ENCODE assay signal across 23 cellular contexts in genomic region chr6:28209753-28210535, GRCh38. TPM values are rescaled to one million over a fixed set of nuclear protein-coding genes. Genes with fewer than 3 reads are reported as not detected.
A peak's percentile ranks its signal among the peaks of the same experiment; 100 is the strongest.
DNase-seq lines count a peak whose midpoint lies in the region; ATAC-seq, FAIRE-seq and TF ChIP-seq lines count a peak whose summit lies in the region.
"Had no signal": no experiment of that assay in that cellular context is flagged by ENCODE, and none has a peak within 500 bp of the region (broad histone marks: within the 10 kb centered on the region; RNA-seq: fewer than 3 reads in every experiment).

No MANE protein-coding gene starts in this region.

- dilution Hi-C loops in keratinocyte (cut with MboI; ENCODE audit: extremely low pct_ligation_motif_present, low sequenced_read_pairs): no loop called here

- no peaks in the 10 kb centered on the region for H4K20me1 ChIP-seq in keratinocyte (ENCODE audit: control insufficient read depth, extremely low read depth, insufficient read depth, low read length)

- no peaks in the 10 kb centered on the region for H3K9me1 ChIP-seq in keratinocyte (ENCODE audit: control insufficient read depth, extremely low read depth, insufficient read depth, low read length)

- H3K27ac ChIP-seq in keratinocyte (ENCODE audit: control insufficient read depth, insufficient read depth, low read length): no peak overlapping the region
- H3K27ac ChIP-seq: transverse colon had no signal

- no peaks in the 10 kb centered on the region for H3K36me3 ChIP-seq in keratinocyte (ENCODE audit: control insufficient read depth in 2 of 2, extremely low read depth in 1 of 2, insufficient read depth in 2 of 2, low read length in 2 of 2)
- H3K36me3 ChIP-seq: BE2C, transverse colon had no signal

- no peaks in the 10 kb centered on the region for H3K79me2 ChIP-seq in keratinocyte (ENCODE audit: control insufficient read depth, insufficient read depth, low read length)

- no peak overlapping the region for H3K9ac ChIP-seq in keratinocyte (ENCODE audit: control insufficient read depth, extremely low read depth, insufficient read depth, low read length)

- FAIRE-seq in GM12891 (lab: Jason Lieb, UNC) (no peak), keratinocyte (lab: Jason Lieb, UNC) (peak; percentile 29)
- FAIRE-seq: endometrium, frontal cortex had no signal

- no peak for ATAC-seq in HG03280 (IDR thresholded peaks at IDR 0.05; ENCODE audit: unreplicated experiment)
- ATAC-seq: activated CD4-positive, alpha-beta T cell treated with anti-CD3 and anti-CD28 coated beads for 36 hours; left colon; SK-N-SH treated with all-trans-retinoic acid at 6 μM for 48 hours; stimulated activated memory B cell treated with anti-CD40 and anti-IgM and Interleukin-4, amounts not matched to agents 10 μg/mL and 1 μg/mL and 100 μg/mL, for 72 hours had no signal

- H3K9me3 ChIP-seq in keratinocyte (ENCODE audit: control insufficient read depth, low read depth, low read length): no peaks in the 10 kb centered on the region
- H3K9me3 ChIP-seq: BE2C, transverse colon had no signal

- DNase-seq in GM12891 (ENCODE audit: insufficient read length, low spot score): no peak
- peak; percentile 57 for DNase-seq in KBM-7
- peak; percentile 36 for DNase-seq in SKM-1 treated with dmso at 0.1 percent for 144 hours (lab: John Stamatoyannopoulos, UW; ENCODE audit: unreplicated experiment)
- DNase-seq in keratinocyte (ENCODE audit: low read depth, low spot score): no peak
- DNase-seq in islet precursor cell: no peak
- DNase-seq in HuH-7.5 (ENCODE audit: low spot score): no peak
- DNase-seq: activated CD4-positive, alpha-beta T cell treated with anti-CD3 and anti-CD28 coated beads for 36 hours; activated T-cell treated with anti-CD3 and anti-CD28 coated beads for 4 hours; amniotic stem cell; BE2C; CD8-positive, alpha-beta memory T cell; DMS53; left colon; NCI-H2029; NCI-H526; nephron progenitor cell; T-helper 2 cell; transverse colon had no signal

- peaks cover 19% of the 10 kb centered on the region for H3K4me1 ChIP-seq in keratinocyte (ENCODE audit: control insufficient read depth, extremely low read depth, insufficient read depth, low read length)
- H3K4me1 ChIP-seq: BE2C had no signal

- no peak for TF ChIP-seq POLR2A in GM12891 (IDR thresholded peaks at IDR 0.05; ENCODE audit: low read depth, low read length)

- TF ChIP-seq CTCF in keratinocyte (optimal IDR thresholded peaks at IDR 0.05 in 1 of 3, IDR thresholded peaks at IDR 0.05 in 1 of 3, conservative IDR thresholded peaks at IDR 0.05 in 1 of 3; ENCODE audit: extremely low read depth in 1 of 3, insufficient read depth in 2 of 3, low read length in 3 of 3): no peak

- peak overlapping the region; percentile 13 for H2AFZ ChIP-seq in keratinocyte (ENCODE audit: control insufficient read depth, low read length)

- in situ Hi-C loops in KBM-7 (cut with MboI; ENCODE audit: low pct_unique_long_range_greater_than_20kb, low sequenced_read_pairs): no loop called here

- peak overlapping the region; percentile 12 for H3K4me2 ChIP-seq in keratinocyte (ENCODE audit: control insufficient read depth, extremely low read depth, insufficient read depth, low read depth, low read length)

- no peak overlapping the region for H3K4me3 ChIP-seq in keratinocyte (ENCODE audit: control insufficient read depth in 2 of 3, extremely low read depth in 1 of 3, insufficient read depth in 2 of 3, low read depth in 1 of 3, low read length in 3 of 3)
- H3K4me3 ChIP-seq: transverse colon had no signal

- peaks cover 20% of the 10 kb centered on the region for H3K27me3 ChIP-seq in keratinocyte (ENCODE audit: control insufficient read depth, extremely low read depth, insufficient read depth, low read length)

TF ChIP-seq in GM12891, 5 proteins besides CTCF, POLR2A, EP300 and RAD21:
- TF ChIP-seq POU2F2 (IDR thresholded peaks at IDR 0.05; ENCODE audit: low read depth, low read length) (no peak), SPI1 (IDR thresholded peaks at IDR 0.05; ENCODE audit: low read depth, low read length) (peak; percentile 26; the same call in 1 of the 2 replicates), TAF1 (IDR thresholded peaks at IDR 0.05; ENCODE audit: low read depth, low read length) (no peak), PAX5 (IDR thresholded peaks at IDR 0.05; ENCODE audit: insufficient read depth, low read length, severe bottlenecking) (no peak)

RNA-seq across cellular contexts. Expression of gene ZSCAN9, which starts 15.1 kb away (rescaled TPM):
- 6.3 TPM for polyA plus RNA-seq in GM12891 (2012; ENCODE audit: low read depth, missing spikeins)
- 8.3 to 15.9 TPM (median 12.0 TPM) in 3 replicates for polyA plus RNA-seq in keratinocyte
- polyA plus RNA-seq in keratinocyte (2011; ENCODE audit: low read depth): 8.0 TPM
- 4.6 and 8.4 TPM in 2 replicates for polyA plus RNA-seq in keratinocyte (2011; cell fraction: cytosol; rRNA removed)
- 29.4 and 36.9 TPM in 2 replicates for polyA plus RNA-seq in keratinocyte (2011; cell fraction: nucleus; rRNA removed)
- 4.9 and 12.9 TPM in 2 replicates for polyA plus RNA-seq in keratinocyte (2012; ENCODE audit: low replicate concordance)
- 2.2 to 11.5 TPM (median 11.2 TPM) in 3 replicates for polyA minus RNA-seq in keratinocyte
- polyA minus RNA-seq in keratinocyte (2011; cell fraction: cytosol; rRNA and poly(A)+ RNA removed): 4.6 TPM
- 9.9 and 12.6 TPM in 2 replicates for polyA minus RNA-seq in keratinocyte (2011; cell fraction: nucleus; rRNA and poly(A)+ RNA removed)

RNA-seq across cellular contexts. Expression of gene ZKSCAN4, which starts 42.1 kb away (rescaled TPM):
- 2.6 TPM for polyA plus RNA-seq in GM12891 (2012; ENCODE audit: low read depth, missing spikeins)
- 2.6 to 3.5 TPM (median 2.9 TPM) in 3 replicates for polyA plus RNA-seq in keratinocyte
- 0.69 TPM for polyA plus RNA-seq in keratinocyte (2011; ENCODE audit: low read depth)
- polyA plus RNA-seq in keratinocyte (2011; cell fraction: cytosol; rRNA removed): 1.6 and 1.9 TPM in 2 replicates
- polyA plus RNA-seq in keratinocyte (2011; cell fraction: nucleus; rRNA removed): 3.5 and 3.8 TPM in 2 replicates
- polyA plus RNA-seq in keratinocyte (2012; ENCODE audit: low replicate concordance): 2.3 and 2.7 TPM in 2 replicates
- polyA minus RNA-seq in keratinocyte: 0.56 to 3.2 TPM (median 2.8 TPM) in 3 replicates
- polyA minus RNA-seq in keratinocyte (2011; cell fraction: cytosol; rRNA and poly(A)+ RNA removed): 2.7 TPM
- 2.1 and 2.4 TPM in 2 replicates for polyA minus RNA-seq in keratinocyte (2011; cell fraction: nucleus; rRNA and poly(A)+ RNA removed)

RNA-seq across cellular contexts. Expression of gene NKAPL, which starts 49.2 kb away (rescaled TPM):
- polyA plus RNA-seq in GM12891 (2012; ENCODE audit: low read depth, missing spikeins): not detected
- polyA plus RNA-seq in keratinocyte: 0.25 to 0.35 TPM (median 0.31 TPM) in 3 replicates
- polyA plus RNA-seq in keratinocyte (2011; ENCODE audit: low read depth): 1.6 TPM
- 0.40 and 0.48 TPM in 2 replicates for polyA plus RNA-seq in keratinocyte (2011; cell fraction: cytosol; rRNA removed)
- 0.29 and 0.59 TPM in 2 replicates for polyA plus RNA-seq in keratinocyte (2011; cell fraction: nucleus; rRNA removed)
- 0.47 and 1.0 TPM in 2 replicates for polyA plus RNA-seq in keratinocyte (2012; ENCODE audit: low replicate concordance)
- polyA minus RNA-seq in keratinocyte: 0.56 TPM in 1 of 3 replicates, not detected in the others
- not detected for polyA minus RNA-seq in keratinocyte (2011; cell fraction: cytosol; rRNA and poly(A)+ RNA removed)
- polyA minus RNA-seq in keratinocyte (2011; cell fraction: nucleus; rRNA and poly(A)+ RNA removed): 0.32 TPM in 1 of 2 replicates, not detected in the other
- polyA plus RNA-seq: CD8-positive, alpha-beta memory T cell had no signal

RNA-seq across cellular contexts. Expression of gene ZSCAN26, which starts 57.0 kb away (rescaled TPM):
- polyA plus RNA-seq in GM12891 (2012; ENCODE audit: low read depth, missing spikeins): 5.4 TPM
- polyA plus RNA-seq in keratinocyte: 7.2 to 9.8 TPM (median 7.3 TPM) in 3 replicates
- polyA plus RNA-seq in keratinocyte (2011; ENCODE audit: low read depth): 2.3 TPM
- polyA plus RNA-seq in keratinocyte (2011; cell fraction: cytosol; rRNA removed): 4.4 and 7.4 TPM in 2 replicates
- polyA plus RNA-seq in keratinocyte (2011; cell fraction: nucleus; rRNA removed): 11.7 and 15.2 TPM in 2 replicates
- 3.9 and 4.9 TPM in 2 replicates for polyA plus RNA-seq in keratinocyte (2012; ENCODE audit: low replicate concordance)
- 2.4 to 9.2 TPM (median 5.7 TPM) in 3 replicates for polyA minus RNA-seq in keratinocyte
- polyA minus RNA-seq in keratinocyte (2011; cell fraction: cytosol; rRNA and poly(A)+ RNA removed): 4.2 TPM
- 4.3 and 6.1 TPM in 2 replicates for polyA minus RNA-seq in keratinocyte (2011; cell fraction: nucleus; rRNA and poly(A)+ RNA removed)

Comparison
In these comparisons a context has a peak if more than half of its experiments do, and no peak if none do; other contexts are left out.
1. DNase-seq: peak in KBM-7 (single experiment) and SKM-1 treated with dmso at 0.1 percent for 144 hours (single experiment); none in GM12891 (single experiment), keratinocyte (single experiment), islet precursor cell (single experiment) and HuH-7.5 (single experiment).